Comparison of ENCODE assay signal across 1 cellular context in the genomic region with DNA sequence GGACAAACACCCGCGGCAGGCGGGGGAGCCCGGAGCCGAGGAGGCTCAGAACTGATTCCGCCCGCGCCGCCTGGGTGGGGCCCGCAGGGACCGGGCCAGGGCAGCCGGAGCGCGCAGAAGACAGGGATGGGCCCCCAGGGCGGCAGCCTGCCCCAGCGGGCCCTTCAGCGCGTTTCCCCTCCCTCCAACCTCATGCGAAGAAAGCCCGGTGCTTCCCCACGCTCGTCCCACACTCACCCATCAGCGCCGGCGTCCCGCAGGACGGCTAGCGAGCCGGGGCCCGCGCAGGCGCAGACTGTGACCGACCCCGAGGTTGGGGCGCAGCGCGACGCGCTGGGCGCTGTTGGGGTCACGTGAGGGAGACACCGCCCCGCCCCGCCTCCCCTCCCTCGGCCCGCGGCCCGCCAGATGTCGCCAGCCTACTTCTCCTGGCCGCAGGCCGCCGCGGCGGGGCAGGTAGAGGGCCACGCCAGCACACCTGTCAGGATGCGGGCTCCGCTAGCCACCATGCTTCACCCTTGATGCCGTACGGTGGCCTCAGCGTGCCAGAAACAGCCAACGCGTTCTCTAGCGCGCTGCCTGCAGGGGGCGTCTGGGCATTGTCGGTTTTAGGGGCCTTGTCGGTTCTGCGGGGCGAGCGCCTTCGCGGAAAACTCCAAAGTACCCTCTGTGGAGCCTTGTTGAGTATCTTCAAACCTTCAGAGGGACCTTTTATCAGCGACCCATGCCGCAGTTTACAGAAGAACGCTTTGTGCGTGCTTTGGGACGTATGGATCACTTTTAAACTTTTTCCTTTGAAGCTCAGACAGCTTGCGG.
TF ChIP-seq lines count a peak whose summit lies in the region.

TSS of gene SLC25A51 (minus strand) at position 297 of the 816 bp plus-strand sequence. CDS start 15,577 bp downstream, outside the sequence.

TF ChIP-seq in K562, 482 proteins besides CTCF, POLR2A, EP300 and RAD21 (continued from another document and continues in another):
- peak; percentile 99 for TF ChIP-seq ZNF407 (IDR thresholded peaks at IDR 0.05; ENCODE audit: low read depth)
- no peak for TF ChIP-seq ZNF408 (CRISPR knock-in tag; IDR thresholded peaks at IDR 0.05; ENCODE audit: low read depth)
- TF ChIP-seq ZNF224 (CRISPR knock-in tag; IDR thresholded peaks at IDR 0.05), result 0 out of 2 replicates have a peak, but pooled peaks have one; percentile 15
- TF ChIP-seq JUN (IDR thresholded peaks at IDR 0.05; ENCODE audit: borderline replicate concordance, low read depth, low read length), result peak; percentile 53; the same call in 1 of the 2 replicates
- TF ChIP-seq JUN (CRISPR knock-in tag; IDR thresholded peaks at IDR 0.05; ENCODE audit: borderline replicate concordance), result no peak; the same call in 1 of the 2 replicates
- no peak for TF ChIP-seq ZNF778 (CRISPR knock-in tag; IDR thresholded peaks at IDR 0.05)
- peak; percentile 60; the same call in 1 of the 2 replicates for TF ChIP-seq ZNF239 (CRISPR knock-in tag; IDR thresholded peaks at IDR 0.05)
- TF ChIP-seq HOMEZ (CRISPR knock-in tag; IDR thresholded peaks at IDR 0.05), result no peak
- no peak for TF ChIP-seq SRSF1 (IDR thresholded peaks at IDR 0.05; ENCODE audit: low read depth, low read length)
- TF ChIP-seq, protein P1, sequence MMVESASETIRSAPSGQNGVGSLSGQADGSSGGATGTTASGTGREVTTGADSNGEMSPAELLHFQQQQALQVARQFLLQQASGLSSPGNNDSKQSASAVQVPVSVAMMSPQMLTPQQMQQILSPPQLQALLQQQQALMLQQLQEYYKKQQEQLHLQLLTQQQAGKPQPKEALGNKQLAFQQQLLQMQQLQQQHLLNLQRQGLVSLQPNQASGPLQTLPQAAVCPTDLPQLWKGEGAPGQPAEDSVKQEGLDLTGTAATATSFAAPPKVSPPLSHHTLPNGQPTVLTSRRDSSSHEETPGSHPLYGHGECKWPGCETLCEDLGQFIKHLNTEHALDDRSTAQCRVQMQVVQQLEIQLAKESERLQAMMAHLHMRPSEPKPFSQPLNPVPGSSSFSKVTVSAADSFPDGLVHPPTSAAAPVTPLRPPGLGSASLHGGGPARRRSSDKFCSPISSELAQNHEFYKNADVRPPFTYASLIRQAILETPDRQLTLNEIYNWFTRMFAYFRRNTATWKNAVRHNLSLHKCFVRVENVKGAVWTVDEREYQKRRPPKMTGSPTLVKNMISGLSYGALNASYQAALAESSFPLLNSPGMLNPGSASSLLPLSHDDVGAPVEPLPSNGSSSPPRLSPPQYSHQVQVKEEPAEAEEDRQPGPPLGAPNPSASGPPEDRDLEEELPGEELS (CRISPR knock-in tag; IDR thresholded peaks at IDR 0.05; ENCODE audit: borderline replicate concordance), result peak; percentile 62
- TF ChIP-seq, protein P2, sequence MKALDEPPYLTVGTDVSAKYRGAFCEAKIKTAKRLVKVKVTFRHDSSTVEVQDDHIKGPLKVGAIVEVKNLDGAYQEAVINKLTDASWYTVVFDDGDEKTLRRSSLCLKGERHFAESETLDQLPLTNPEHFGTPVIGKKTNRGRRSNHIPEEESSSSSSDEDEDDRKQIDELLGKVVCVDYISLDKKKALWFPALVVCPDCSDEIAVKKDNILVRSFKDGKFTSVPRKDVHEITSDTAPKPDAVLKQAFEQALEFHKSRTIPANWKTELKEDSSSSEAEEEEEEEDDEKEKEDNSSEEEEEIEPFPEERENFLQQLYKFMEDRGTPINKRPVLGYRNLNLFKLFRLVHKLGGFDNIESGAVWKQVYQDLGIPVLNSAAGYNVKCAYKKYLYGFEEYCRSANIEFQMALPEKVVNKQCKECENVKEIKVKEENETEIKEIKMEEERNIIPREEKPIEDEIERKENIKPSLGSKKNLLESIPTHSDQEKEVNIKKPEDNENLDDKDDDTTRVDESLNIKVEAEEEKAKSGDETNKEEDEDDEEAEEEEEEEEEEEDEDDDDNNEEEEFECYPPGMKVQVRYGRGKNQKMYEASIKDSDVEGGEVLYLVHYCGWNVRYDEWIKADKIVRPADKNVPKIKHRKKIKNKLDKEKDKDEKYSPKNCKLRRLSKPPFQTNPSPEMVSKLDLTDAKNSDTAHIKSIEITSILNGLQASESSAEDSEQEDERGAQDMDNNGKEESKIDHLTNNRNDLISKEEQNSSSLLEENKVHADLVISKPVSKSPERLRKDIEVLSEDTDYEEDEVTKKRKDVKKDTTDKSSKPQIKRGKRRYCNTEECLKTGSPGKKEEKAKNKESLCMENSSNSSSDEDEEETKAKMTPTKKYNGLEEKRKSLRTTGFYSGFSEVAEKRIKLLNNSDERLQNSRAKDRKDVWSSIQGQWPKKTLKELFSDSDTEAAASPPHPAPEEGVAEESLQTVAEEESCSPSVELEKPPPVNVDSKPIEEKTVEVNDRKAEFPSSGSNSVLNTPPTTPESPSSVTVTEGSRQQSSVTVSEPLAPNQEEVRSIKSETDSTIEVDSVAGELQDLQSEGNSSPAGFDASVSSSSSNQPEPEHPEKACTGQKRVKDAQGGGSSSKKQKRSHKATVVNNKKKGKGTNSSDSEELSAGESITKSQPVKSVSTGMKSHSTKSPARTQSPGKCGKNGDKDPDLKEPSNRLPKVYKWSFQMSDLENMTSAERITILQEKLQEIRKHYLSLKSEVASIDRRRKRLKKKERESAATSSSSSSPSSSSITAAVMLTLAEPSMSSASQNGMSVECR (CRISPR knock-in tag; IDR thresholded peaks at IDR 0.05), result peak; percentile 92
- TF ChIP-seq, protein P3, sequence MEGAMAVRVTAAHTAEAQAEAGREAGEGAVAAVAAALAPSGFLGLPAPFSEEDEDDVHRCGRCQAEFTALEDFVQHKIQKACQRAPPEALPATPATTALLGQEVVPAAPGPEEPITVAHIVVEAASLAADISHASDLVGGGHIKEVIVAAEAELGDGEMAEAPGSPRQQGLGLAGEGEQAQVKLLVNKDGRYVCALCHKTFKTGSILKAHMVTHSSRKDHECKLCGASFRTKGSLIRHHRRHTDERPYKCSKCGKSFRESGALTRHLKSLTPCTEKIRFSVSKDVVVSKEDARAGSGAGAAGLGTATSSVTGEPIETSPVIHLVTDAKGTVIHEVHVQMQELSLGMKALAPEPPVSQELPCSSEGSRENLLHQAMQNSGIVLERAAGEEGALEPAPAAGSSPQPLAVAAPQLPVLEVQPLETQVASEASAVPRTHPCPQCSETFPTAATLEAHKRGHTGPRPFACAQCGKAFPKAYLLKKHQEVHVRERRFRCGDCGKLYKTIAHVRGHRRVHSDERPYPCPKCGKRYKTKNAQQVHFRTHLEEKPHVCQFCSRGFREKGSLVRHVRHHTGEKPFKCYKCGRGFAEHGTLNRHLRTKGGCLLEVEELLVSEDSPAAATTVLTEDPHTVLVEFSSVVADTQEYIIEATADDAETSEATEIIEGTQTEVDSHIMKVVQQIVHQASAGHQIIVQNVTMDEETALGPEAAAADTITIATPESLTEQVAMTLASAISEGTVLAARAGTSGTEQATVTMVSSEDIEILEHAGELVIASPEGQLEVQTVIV (CRISPR knock-in tag; IDR thresholded peaks at IDR 0.05; ENCODE audit: borderline replicate concordance), result no peak
- TF ChIP-seq FOXJ3 (CRISPR knock-in tag; IDR thresholded peaks at IDR 0.05), result no peak
- no peak for TF ChIP-seq RFX5 (IDR thresholded peaks at IDR 0.05; ENCODE audit: low read depth, low read length)
- peak; percentile 87; the same call in 1 of the 2 replicates for TF ChIP-seq KLF6 (CRISPR knock-in tag; IDR thresholded peaks at IDR 0.05; ENCODE audit: borderline replicate concordance)
- TF ChIP-seq, protein P4, sequence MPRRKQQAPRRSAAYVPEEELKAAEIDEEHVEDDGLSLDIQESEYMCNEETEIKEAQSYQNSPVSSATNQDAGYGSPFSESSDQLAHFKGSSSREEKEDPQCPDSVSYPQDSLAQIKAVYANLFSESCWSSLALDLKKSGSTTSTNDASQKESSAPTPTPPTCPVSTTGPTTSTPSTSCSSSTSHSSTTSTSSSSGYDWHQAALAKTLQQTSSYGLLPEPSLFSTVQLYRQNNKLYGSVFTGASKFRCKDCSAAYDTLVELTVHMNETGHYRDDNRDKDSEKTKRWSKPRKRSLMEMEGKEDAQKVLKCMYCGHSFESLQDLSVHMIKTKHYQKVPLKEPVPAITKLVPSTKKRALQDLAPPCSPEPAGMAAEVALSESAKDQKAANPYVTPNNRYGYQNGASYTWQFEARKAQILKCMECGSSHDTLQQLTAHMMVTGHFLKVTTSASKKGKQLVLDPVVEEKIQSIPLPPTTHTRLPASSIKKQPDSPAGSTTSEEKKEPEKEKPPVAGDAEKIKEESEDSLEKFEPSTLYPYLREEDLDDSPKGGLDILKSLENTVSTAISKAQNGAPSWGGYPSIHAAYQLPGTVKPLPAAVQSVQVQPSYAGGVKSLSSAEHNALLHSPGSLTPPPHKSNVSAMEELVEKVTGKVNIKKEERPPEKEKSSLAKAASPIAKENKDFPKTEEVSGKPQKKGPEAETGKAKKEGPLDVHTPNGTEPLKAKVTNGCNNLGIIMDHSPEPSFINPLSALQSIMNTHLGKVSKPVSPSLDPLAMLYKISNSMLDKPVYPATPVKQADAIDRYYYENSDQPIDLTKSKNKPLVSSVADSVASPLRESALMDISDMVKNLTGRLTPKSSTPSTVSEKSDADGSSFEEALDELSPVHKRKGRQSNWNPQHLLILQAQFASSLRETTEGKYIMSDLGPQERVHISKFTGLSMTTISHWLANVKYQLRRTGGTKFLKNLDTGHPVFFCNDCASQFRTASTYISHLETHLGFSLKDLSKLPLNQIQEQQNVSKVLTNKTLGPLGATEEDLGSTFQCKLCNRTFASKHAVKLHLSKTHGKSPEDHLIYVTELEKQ (CRISPR knock-in tag; IDR thresholded peaks at IDR 0.05), result no peak
- no peak for TF ChIP-seq NR2F6 (CRISPR knock-in tag; IDR thresholded peaks at IDR 0.05)
- peak; percentile 34 for TF ChIP-seq ZFP36 (IDR thresholded peaks at IDR 0.05; ENCODE audit: low read depth, low read length, partially characterized antibody)
- no peak for TF ChIP-seq BRF1 (IDR thresholded peaks at IDR 0.05; ENCODE audit: borderline replicate concordance, extremely low read depth, insufficient read length)
